8 cellular contexts compared by ENCODE assay signal in genomic region chr18:32469190-32469611, GRCh38. TPM values are rescaled to one million over a fixed set of nuclear protein-coding genes. Genes with fewer than 3 reads are reported as not detected.
DNase-seq lines count a peak whose midpoint lies in the region.

No MANE protein-coding gene starts in this region.

- H3K4me1 ChIP-seq in iPS-15b (ENCODE audit: control insufficient read depth, insufficient read depth, low read length), result peaks cover 9% of the 10 kb centered on the region

- no peak overlapping the region for H3K9ac ChIP-seq in iPS-15b (ENCODE audit: low read depth, low read length)

- peaks cover 22% of the 10 kb centered on the region for H3K27me3 ChIP-seq in iPS-15b (ENCODE audit: control insufficient read depth, insufficient read depth, low read length)

- H3K4me3 ChIP-seq in iPS-15b (ENCODE audit: low read depth, low read length), result peak overlapping the region; percentile 59

- no peaks in the 10 kb centered on the region for H3K9me3 ChIP-seq in iPS-15b (ENCODE audit: control insufficient read depth, insufficient read depth, low read length)

- H3K36me3 ChIP-seq in iPS-15b (ENCODE audit: control insufficient read depth, insufficient read depth, low read length), result no peaks in the 10 kb centered on the region

- DNase-seq in NCI-H1436 (lab: John Stamatoyannopoulos, UW) (peak; percentile 22), NCI-H1436 treated with DMSO at 0.1 percent for 48 hours (lab: John Stamatoyannopoulos, UW) (no peak), NCI-H2227 (lab: John Stamatoyannopoulos, UW; ENCODE audit: unreplicated experiment) (peak; percentile 49), astrocyte of the hippocampus (ENCODE audit: low read depth, low spot score) (peak; percentile 65), renal cortical epithelial cell (ENCODE audit: low read depth) (peak; percentile 47)
- DNase-seq in stimulated activated CD4-positive, alpha-beta T cell treated with anti-CD3 and anti-CD28 coated beads, Interleukin-4, amount 100 ng/mL, for 24 hours, result no peak
- DNase-seq in activated CD4-positive, CD25-positive, alpha-beta regulatory T cell treated with anti-CD3 and anti-CD28 coated beads, Interleukin-2, amount 50 U/mL, for 72 hours, result no peak

RNA-seq across cellular contexts. Expression of gene GAREM1, which starts 1.5 kb away (rescaled TPM):
- total RNA-seq in renal cortical epithelial cell, result 3.6 and 40.3 TPM in 2 replicates

Comparison
In these comparisons a context has a peak if more than half of its experiments do, and no peak if none do; other contexts are left out.
1. DNase-seq: peak in NCI-H1436 (single experiment), NCI-H2227 (single experiment), astrocyte of the hippocampus (single experiment) and renal cortical epithelial cell (single experiment); none in NCI-H1436 treated with DMSO at 0.1 percent for 48 hours (single experiment), stimulated activated CD4-positive, alpha-beta T cell treated with anti-CD3 and anti-CD28 coated beads, Interleukin-4, amount 100 ng/mL, for 24 hours (single experiment) and activated CD4-positive, CD25-positive, alpha-beta regulatory T cell treated with anti-CD3 and anti-CD28 coated beads, Interleukin-2, amount 50 U/mL, for 72 hours (single experiment).